In genomic region chr3:5082658-5083030, GRCh38 we compare ENCODE assay signal across 29 cellular contexts.
"Had no signal": no experiment of that assay in that cellular context is flagged by ENCODE, and none has a peak within 500 bp of the region (broad histone marks: within the 10 kb centered on the region; RNA-seq: fewer than 3 reads in every experiment).

No MANE protein-coding gene starts in this region.

- H3K9me3 ChIP-seq: esophagus squamous epithelium, heart right ventricle, mucosa of descending colon, prostate gland, spleen, thoracic aorta, tibial nerve, vagina had no signal

- H3K4me3 Mint-ChIP-seq: effector memory CD8-positive, alpha-beta T cell; immature natural killer cell; memory B cell; naive B cell; natural killer cell treated with Interleukin-12 subunit alpha and Interleukin-12 subunit beta and Interleukin-15 and Interleukin-18, amount 100 ng/mL, for 72 hours; neural crest cell; stimulated activated memory B cell treated with anti-CD40 and anti-IgM and Interleukin-4, amounts not matched to agents 10 μg/mL and 1 μg/mL and 100 μg/mL, for 72 hours had no signal

- H3K27me3 ChIP-seq: spleen, tibial nerve, vagina had no signal

- H3K4me3 ChIP-seq: esophagus squamous epithelium, heart right ventricle, lung, mucosa of descending colon, prostate gland, skin epidermis, spleen, thoracic aorta, tibial nerve, vagina had no signal

- H3K27ac ChIP-seq: esophagus squamous epithelium, heart right ventricle, prostate gland, skin epidermis, spleen, thoracic aorta, tibial nerve, vagina had no signal

- DNase-seq: cortex of kidney; effector memory CD8-positive, alpha-beta T cell; erythroblast; esophagus squamous epithelium; foreskin melanocyte; glutamatergic neuron; heart right ventricle; hypothalamus; immature natural killer cell; islet precursor cell; kidney glomerular epithelial cell; left colon; mucosa of descending colon; naive B cell; nucleus accumbens; right cardiac atrium; stimulated activated CD4-positive, alpha-beta T cell treated with anti-CD3 and anti-CD28 coated beads, Interleukin-4, amount 100 ng/mL, for 4 hours; stimulated activated naive CD8-positive, alpha-beta T cell treated with anti-CD3 and anti-CD28 coated beads, Interleukin-15, Interleukin-2, amounts not matched to agents 100 U/mL and 50 U/mL, for 24 hours had no signal

- H3K4me1 ChIP-seq: prostate gland, spleen had no signal

- H3K27ac Mint-ChIP-seq: effector memory CD8-positive, alpha-beta T cell; immature natural killer cell; memory B cell; naive B cell; natural killer cell treated with Interleukin-12 subunit alpha and Interleukin-12 subunit beta and Interleukin-15 and Interleukin-18, amount 100 ng/mL, for 72 hours; stimulated activated memory B cell treated with anti-CD40 and anti-IgM and Interleukin-4, amounts not matched to agents 10 μg/mL and 1 μg/mL and 100 μg/mL, for 72 hours had no signal

- ATAC-seq: effector memory CD8-positive, alpha-beta T cell; heart right ventricle; left colon; mucosa of descending colon; right cardiac atrium; stimulated activated memory B cell treated with anti-CD40 and anti-IgM and Interleukin-4, amounts not matched to agents 10 μg/mL and 1 μg/mL and 100 μg/mL, for 72 hours; stimulated activated naive CD8-positive, alpha-beta T cell treated with anti-CD3 and anti-CD28 coated beads, Interleukin-15, Interleukin-2, amounts not matched to agents 100 U/mL and 50 U/mL, for 24 hours had no signal

- H3K36me3 ChIP-seq: esophagus squamous epithelium, heart right ventricle, prostate gland, spleen, thoracic aorta, tibial nerve, vagina had no signal

- H3K36me3 Mint-ChIP-seq: immature natural killer cell; memory B cell; naive B cell; natural killer cell treated with Interleukin-12 subunit alpha and Interleukin-12 subunit beta and Interleukin-15 and Interleukin-18, amount 100 ng/mL, for 72 hours; stimulated activated memory B cell treated with anti-CD40 and anti-IgM and Interleukin-4, amounts not matched to agents 10 μg/mL and 1 μg/mL and 100 μg/mL, for 72 hours had no signal

- H3K9me3 Mint-ChIP-seq: effector memory CD8-positive, alpha-beta T cell; immature natural killer cell; memory B cell; naive B cell; natural killer cell treated with Interleukin-12 subunit alpha and Interleukin-12 subunit beta and Interleukin-15 and Interleukin-18, amount 100 ng/mL, for 72 hours; neural crest cell; stimulated activated memory B cell treated with anti-CD40 and anti-IgM and Interleukin-4, amounts not matched to agents 10 μg/mL and 1 μg/mL and 100 μg/mL, for 72 hours had no signal

- H3K4me1 Mint-ChIP-seq: immature natural killer cell; memory B cell; naive B cell; neural crest cell; stimulated activated memory B cell treated with anti-CD40 and anti-IgM and Interleukin-4, amounts not matched to agents 10 μg/mL and 1 μg/mL and 100 μg/mL, for 72 hours had no signal
